ENCODE assay signal across 14 cellular contexts in the genomic region with DNA sequence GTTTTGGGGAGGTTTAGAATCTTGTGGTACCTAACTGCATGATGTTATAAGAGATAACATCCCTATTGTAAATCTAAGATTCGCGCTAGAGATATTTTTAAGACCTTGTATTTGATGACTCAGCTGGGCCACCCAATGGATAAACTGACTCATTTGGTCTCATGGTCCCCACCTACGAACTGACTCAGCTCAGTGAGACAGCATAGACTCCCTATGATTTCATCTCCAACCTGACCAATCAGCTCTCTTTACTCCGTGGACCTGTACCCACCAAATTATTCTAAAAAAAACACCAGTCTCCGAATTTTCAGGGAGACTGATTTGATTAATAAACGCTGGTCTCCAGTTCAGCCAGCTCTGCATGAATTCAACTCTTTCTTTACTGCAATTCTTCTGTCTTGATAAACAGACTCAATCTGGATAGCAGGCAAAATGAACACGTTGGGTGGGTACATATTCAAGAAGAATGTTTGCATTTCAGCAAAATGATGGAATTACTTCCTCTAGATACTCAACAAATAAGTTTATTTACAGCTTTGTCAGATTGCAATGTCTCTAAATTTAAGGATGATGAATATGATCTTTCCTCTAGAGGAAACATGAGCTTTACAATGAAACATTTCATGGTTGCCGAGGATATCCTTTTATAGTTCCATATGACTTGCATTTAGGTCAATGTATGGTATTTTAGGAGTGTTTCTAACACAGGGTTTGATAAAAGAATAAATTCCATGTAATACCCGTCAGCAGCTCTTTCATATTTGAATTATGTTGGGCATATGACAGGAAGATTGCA.
A peak's percentile ranks its signal among the peaks of the same experiment; 100 is the strongest.
DNase-seq lines count a peak whose midpoint lies in the region; ATAC-seq, FAIRE-seq and TF ChIP-seq lines count a peak whose summit lies in the region.
"Had no signal": no experiment of that assay in that cellular context is flagged by ENCODE, and none has a peak within 500 bp of the region (broad histone marks: within the 10 kb centered on the region; RNA-seq: fewer than 3 reads in every experiment).

No MANE protein-coding gene starts in this region.

- peak; percentile 90 to 99 for ATAC-seq in A549
- ATAC-seq in IMR-90 (ENCODE audit: low read depth), result no peak
- no peak for ATAC-seq in GM19324 (IDR thresholded peaks at IDR 0.05; ENCODE audit: low FRiP score, unreplicated experiment)
- no peak for ATAC-seq in left lung
- ATAC-seq in GM18858 (IDR thresholded peaks at IDR 0.05; ENCODE audit: unreplicated experiment), result no peak
- ATAC-seq: left colon; natural killer cell treated with Interleukin-12 subunit alpha and Interleukin-12 subunit beta and Interleukin-15 and Interleukin-18, amount 100 ng/mL, for 72 hours had no signal

- no peak overlapping the region for H2AK9ac ChIP-seq in IMR-90 (replicated peaks; ENCODE audit: low read depth, low read length, poor library complexity)

- H3K18ac ChIP-seq in IMR-90 (ENCODE audit: low read depth, low read length), result no peak overlapping the region

- no peak overlapping the region for H2AFZ ChIP-seq in IMR-90 (replicated peaks; ENCODE audit: low read length, poor library complexity)

- peak overlapping the region; percentile 27; the same call in 2 of the 3 replicates for H3K4me3 ChIP-seq in A549
- H3K4me3 ChIP-seq in IMR-90 (ENCODE audit: insufficient read depth, low read depth, low read length), result no peak overlapping the region
- no peak overlapping the region for H3K4me3 ChIP-seq in foreskin fibroblast (ENCODE audit: low read depth in 1 of 2, low read length in 2 of 2)
- no peak overlapping the region for H3K4me3 ChIP-seq in left lung
- H3K4me3 ChIP-seq in spleen, result no peak overlapping the region
- H3K4me3 ChIP-seq: testis had no signal

- DNase-seq in A549 (ENCODE audit: low read depth in 1 of 2, low spot score in 1 of 2) (peak in 1 of 2 experiments; percentile 62), IMR-90 (peak; percentile 69), amniotic stem cell (lab: John Stamatoyannopoulos, UW) (peak; percentile 73), foreskin fibroblast (peak; percentile 14 to 61), left lung (no peak), spleen (no peak)
- DNase-seq: activated CD4-positive, CD25-positive, alpha-beta regulatory T cell; Kasumi-1; left colon; NCI-H2029; testis had no signal

- H4K5ac ChIP-seq in IMR-90 (ENCODE audit: low read depth, low read length), result no peak overlapping the region

- CTCF ChIA-PET in A549 (lab: Yijun Ruan, JAX) (no interaction called here), IMR-90 (lab: Yijun Ruan, JAX) (no interaction called here)

- H3K79me1 ChIP-seq in IMR-90 (ENCODE audit: low read depth in 1 of 2, low read length in 2 of 2), result no peaks in the 10 kb centered on the region

- TF ChIP-seq CTCF in A549 (IDR thresholded peaks at IDR 0.05) (no peak), IMR-90 (conservative IDR thresholded peaks at IDR 0.05; ENCODE audit: low read depth, low read length) (no peak), foreskin fibroblast (IDR thresholded peaks at IDR 0.05; ENCODE audit: low read depth, low read length) (no peak), left lung (IDR thresholded peaks at IDR 0.05) (no peak), spleen (IDR thresholded peaks at IDR 0.05 in 8 of 11, conservative IDR thresholded peaks at IDR 0.05 in 3 of 11) (no peak)

- H2BK120ac ChIP-seq in IMR-90 (ENCODE audit: low read depth, low read length), result peak overlapping the region; percentile 10; the same call in 1 of the 2 replicates

- no peak overlapping the region for H4K8ac ChIP-seq in IMR-90 (ENCODE audit: low read depth in 2 of 2, low read length in 2 of 2)

- WGBS in A549 (ENCODE audit: missing lambda C conversion rate), result 10% methylated on average over 9 of the region's 9 CpGs
- WGBS in IMR-90 (ENCODE audit: extremely low coverage in 2 of 2, insufficient read length in 1 of 2), 2 experiments, result 20% methylated on average over 1 of the region's 9 CpGs; no CpG with 5 or more reads in 1 of the 2 experiments
- 74 to 84% (median 76%) methylated on average over 9 of the region's 9 CpGs for WGBS in spleen, 5 donors

- no peak for TF ChIP-seq EP300 in A549 (IDR thresholded peaks at IDR 0.05)

- H2BK15ac ChIP-seq in IMR-90 (ENCODE audit: low read depth, low read length), result no peak overlapping the region

- no peak overlapping the region for H2BK5ac ChIP-seq in IMR-90 (ENCODE audit: low read depth, low read length, poor library complexity, severe bottlenecking)

- no peaks in the 10 kb centered on the region for H3K9me1 ChIP-seq in IMR-90 (ENCODE audit: insufficient read depth, low read length)

- no peak overlapping the region for H4K91ac ChIP-seq in IMR-90 (ENCODE audit: insufficient read depth, low read depth, low read length)

- no peak for TF ChIP-seq POLR2A in A549 (IDR thresholded peaks at IDR 0.05; ENCODE audit: low read length)
- no peak for TF ChIP-seq POLR2A in IMR-90 (IDR thresholded peaks at IDR 0.05; ENCODE audit: low read depth, low read length)
- no peak for TF ChIP-seq POLR2A in spleen (IDR thresholded peaks at IDR 0.05)

- no peak for FAIRE-seq in A549 (lab: Jason Lieb, UNC)

- TF ChIP-seq RAD21 in A549 (conservative IDR thresholded peaks at IDR 0.05 in 1 of 2, IDR thresholded peaks at IDR 0.05 in 1 of 2), result no peak
- no peak for TF ChIP-seq RAD21 in IMR-90 (IDR thresholded peaks at IDR 0.05; ENCODE audit: low read length)

- no peak overlapping the region for H3K4ac ChIP-seq in IMR-90 (ENCODE audit: low read depth, low read length)

- H2BK20ac ChIP-seq in IMR-90 (ENCODE audit: low read depth, low read length), result no peak overlapping the region

- H3K56ac ChIP-seq in IMR-90 (ENCODE audit: extremely low read depth, insufficient read depth, low read length), result no peak overlapping the region

- dilution Hi-C loops in IMR-90 (cut with HindIII; ENCODE audit: low sequenced_read_pairs, unreplicated experiment), result no loop called here

- no peak overlapping the region for H2AK5ac ChIP-seq in IMR-90 (ENCODE audit: low read depth, low read length)

- H3K27me3 ChIP-seq in IMR-90 (ENCODE audit: control insufficient read depth, insufficient read depth, low read length) (no peaks in the 10 kb centered on the region), left lung (no peaks in the 10 kb centered on the region), spleen (replicated peaks in 1 of 7) (no peaks in the 10 kb centered on the region)
- H3K27me3 ChIP-seq: testis had no signal

- no peak overlapping the region for H3K14ac ChIP-seq in IMR-90 (replicated peaks; ENCODE audit: low read depth, low read length)

- in situ Hi-C loops in IMR-90 (cut with MboI; ENCODE audit: low sequenced_read_pairs), result no loop called here

- H3K4me1 ChIP-seq in A549, result 0 out of 3 replicates have a peak, but pooled peaks cover 3% of the 10 kb centered on the region
- H3K4me1 ChIP-seq in IMR-90 (ENCODE audit: control insufficient read depth, insufficient read depth, low read length), result no peaks in the 10 kb centered on the region
- H3K4me1 ChIP-seq in left lung, result no peaks in the 10 kb centered on the region
- H3K4me1 ChIP-seq in spleen, result no peaks in the 10 kb centered on the region
- H3K4me1 ChIP-seq: testis had no signal

- POLR2A ChIA-PET in A549 (lab: Yijun Ruan, JAX) (no interaction called here), IMR-90 (lab: Charles Lee; ENCODE audit: unreplicated experiment) (no interaction called here)

- BruUV-seq in IMR-90 (replicated peaks; lab: Mats Ljungman, UMichigan), result no TSS peak

- H3K27ac ChIP-seq in A549 (no peak overlapping the region), IMR-90 (ENCODE audit: insufficient read depth, low read length) (no peak overlapping the region), left lung (no peak overlapping the region), spleen (no peak overlapping the region)
- H3K27ac ChIP-seq: testis had no signal

- H3K23ac ChIP-seq in IMR-90 (ENCODE audit: low read depth, low read length), result no peak overlapping the region

- H3K9ac ChIP-seq in IMR-90 (ENCODE audit: low read depth, low read length), result no peak overlapping the region

- no peaks in the 10 kb centered on the region for H3K9me3 ChIP-seq in A549
- H3K9me3 ChIP-seq in IMR-90 (ENCODE audit: control insufficient read depth, insufficient read depth, low read length), result no peaks in the 10 kb centered on the region
- no peaks in the 10 kb centered on the region for H3K9me3 ChIP-seq in left lung
- H3K9me3 ChIP-seq in spleen, result no peaks in the 10 kb centered on the region
- H3K9me3 ChIP-seq: testis had no signal

- no peaks in the 10 kb centered on the region for H4K20me1 ChIP-seq in IMR-90 (ENCODE audit: insufficient read depth, low read length)

- peak overlapping the region; percentile 63 for H3K4me2 ChIP-seq in A549
- no peak overlapping the region for H3K4me2 ChIP-seq in IMR-90 (ENCODE audit: low read depth, low read length)

- H3K36me3 ChIP-seq in IMR-90 (ENCODE audit: control insufficient read depth, insufficient read depth, low read length) (no peaks in the 10 kb centered on the region), left lung (no peaks in the 10 kb centered on the region), spleen (no peaks in the 10 kb centered on the region)

- intact Hi-C loops in IMR-90 (cut with micrococcal nuclease), result no loop called here
- intact Hi-C loops in left lung (cut with DNase I), result no loop called here
- intact Hi-C loops in spleen (cut with DNase I; ENCODE audit: low total_unique reads), result no loop called here

TF ChIP-seq in A549, 52 proteins besides CTCF, POLR2A, EP300 and RAD21 (continues in another document):
- TF ChIP-seq NPAS2 (CRISPR knock-in tag; IDR thresholded peaks at IDR 0.05; ENCODE audit: borderline replicate concordance), result no peak
- 0 out of 2 replicates have a peak, but pooled peaks have one; percentile 29 for TF ChIP-seq FOSL2 (IDR thresholded peaks at IDR 0.05)
- peak; percentile 63 for TF ChIP-seq FOSL2 (CRISPR knock-in tag; IDR thresholded peaks at IDR 0.05)
- no peak for TF ChIP-seq HES2 (IDR thresholded peaks at IDR 0.05)
- no peak for TF ChIP-seq TFCP2L1 (CRISPR knock-in tag; IDR thresholded peaks at IDR 0.05)
- TF ChIP-seq PHF8 (IDR thresholded peaks at IDR 0.05; ENCODE audit: borderline replicate concordance, low read depth), result no peak
- TF ChIP-seq NR3C1 (IDR thresholded peaks at IDR 0.05), result no peak

TF ChIP-seq in IMR-90, 13 proteins besides CTCF, POLR2A, EP300 and RAD21:
- 0 out of 2 replicates have a peak, but pooled peaks have one; percentile 23 for TF ChIP-seq FOS (IDR thresholded peaks at IDR 0.05; ENCODE audit: low read depth, low read length)
- 0 out of 2 replicates have a peak, but pooled peaks have one; percentile 2 for TF ChIP-seq MAFK (IDR thresholded peaks at IDR 0.05; ENCODE audit: low read depth, low read length)
- TF ChIP-seq CEBPB (IDR thresholded peaks at IDR 0.05; ENCODE audit: low read depth, low read length), result no peak

Comparison
In these comparisons a context has a peak if more than half of its experiments do, and no peak if none do; other contexts are left out.
1. ATAC-seq: peak in A549 (2 of 2); none in IMR-90 (single experiment), GM19324 (single experiment), left lung (single experiment) and GM18858 (single experiment).
2. DNase-seq: peak in IMR-90 (single experiment), amniotic stem cell (single experiment) and foreskin fibroblast (2 of 2); none in left lung (0 of 2) and spleen (single experiment).